In genomic region chr15:75771054-75771453, GRCh38 we compare ENCODE assay signal across 3 cellular contexts. TPM values are rescaled to one million over a fixed set of nuclear protein-coding genes. Genes with fewer than 3 reads are reported as not detected.
"Had no signal": no experiment of that assay in that cellular context is flagged by ENCODE, and none has a peak within 500 bp of the region (broad histone marks: within the 10 kb centered on the region; RNA-seq: fewer than 3 reads in every experiment).

No MANE protein-coding gene starts in this region.

RNA-seq across cellular contexts. Expression of gene CSPG4, which starts 58.4 kb away (rescaled TPM):
- total RNA-seq: activated B cell treated with CpG ODN at 0.5 μM for 24 hours; activated CD4-positive, alpha-beta T cell treated with anti-CD3 and anti-CD28 coated beads, Interleukin-2, amount 10 ng/mL, durations not matched to agents 24 days and 14 days; activated naive CD4-positive, alpha-beta T cell treated with anti-CD3 and anti-CD28 coated beads for 36 hours had no signal
